ENCODE assay signal across 27 cellular contexts in genomic region chr9:122367065-122367464, GRCh38.
"Had no signal": no experiment of that assay in that cellular context is flagged by ENCODE, and none has a peak within 500 bp of the region (broad histone marks: within the 10 kb centered on the region; RNA-seq: fewer than 3 reads in every experiment).

No MANE protein-coding gene starts in this region.

- H3K4me3 Mint-ChIP-seq: activated B cell treated with CpG ODN at 0.5 μM for 24 hours; activated CD4-positive, alpha-beta T cell treated with anti-CD3 and anti-CD28 coated beads for 36 hours; activated naive CD8-positive, alpha-beta T cell; activated T-cell treated with anti-CD3 and anti-CD28 coated beads, Interleukin-2, amount 50 U/mL, for 4 hours; type B pancreatic cell had no signal

- H3K27ac ChIP-seq: adrenal gland, ascending aorta, brain microvascular endothelial cell, testis, vagina had no signal

- H3K27ac Mint-ChIP-seq: activated B cell treated with CpG ODN at 0.5 μM for 24 hours; activated CD4-positive, alpha-beta T cell treated with anti-CD3 and anti-CD28 coated beads for 36 hours; activated naive CD8-positive, alpha-beta T cell; activated T-helper 2 cell treated with anti-CD3 and anti-CD28 coated beads, Interferon-gamma antibody, Interleukin-2, Interleukin-4, amounts not matched to agents 10 μg/mL and 5 μg/mL and 100 μg/mL, durations not matched to agents 14 hours and 24 hours and 36 hours; type B pancreatic cell had no signal

- ATAC-seq: activated CD4-positive, alpha-beta T cell treated with anti-CD3 and anti-CD28 coated beads for 36 hours; activated T-cell treated with anti-CD3 and anti-CD28 coated beads, Interleukin-2, amount 50 U/mL, for 4 hours; mucosa of descending colon had no signal

- H3K4me1 ChIP-seq: ascending aorta had no signal

- H3K9me3 ChIP-seq: adrenal gland, ascending aorta, mucosa of descending colon, testis, vagina had no signal

- DNase-seq: activated B cell treated with CpG ODN at 0.5 μM for 24 hours; activated CD4-positive, alpha-beta T cell treated with anti-CD3 and anti-CD28 coated beads for 36 hours; activated CD4-positive, alpha-beta T cell treated with anti-CD3 and anti-CD28 coated beads, Interleukin-2, amount 50 U/mL, for 4 hours; activated CD8-positive, alpha-beta memory T cell treated with anti-CD3 and anti-CD28 coated beads for 24 hours; activated CD8-positive, alpha-beta memory T cell treated with anti-CD3 and anti-CD28 coated beads, Interleukin-2, amount 50 U/mL, for 48 hours; activated naive CD4-positive, alpha-beta T cell; activated T-cell treated with anti-CD3 and anti-CD28 coated beads, Interleukin-2, amount 50 U/mL, for 4 hours; adrenal gland; brain microvascular endothelial cell; caudate nucleus; effector CD8-positive, alpha-beta T cell; erythroblast; foreskin melanocyte; glutamatergic neuron; hypothalamus; mesenchymal stem cell; mucosa of descending colon; naive B cell; retina; stimulated activated CD4-positive, alpha-beta T cell treated with anti-CD3 and anti-CD28 coated beads, Interleukin-4, amount 100 ng/mL, for 1 hour; stimulated activated naive CD4-positive, alpha-beta T cell; testis had no signal

- H3K27me3 ChIP-seq: adrenal gland, ascending aorta, brain microvascular endothelial cell, testis, vagina had no signal

- H3K9me3 Mint-ChIP-seq: activated B cell treated with CpG ODN at 0.5 μM for 24 hours; activated T-cell treated with anti-CD3 and anti-CD28 coated beads, Interleukin-2, amount 50 U/mL, for 4 hours; activated T-helper 2 cell treated with anti-CD3 and anti-CD28 coated beads, Interferon-gamma antibody, Interleukin-2, Interleukin-4, amounts not matched to agents 10 μg/mL and 5 μg/mL and 100 μg/mL, durations not matched to agents 14 hours and 24 hours and 36 hours; naive B cell; type B pancreatic cell had no signal

- H3K36me3 ChIP-seq: adrenal gland, ascending aorta, brain microvascular endothelial cell, vagina had no signal

- H3K4me3 ChIP-seq: adrenal gland, ascending aorta, mucosa of descending colon, testis, vagina had no signal

- H3K27me3 Mint-ChIP-seq: activated B cell treated with CpG ODN at 0.5 μM for 24 hours, naive B cell had no signal

- H3K36me3 Mint-ChIP-seq: activated naive CD8-positive, alpha-beta T cell; naive B cell; type B pancreatic cell had no signal
